Comparison of ENCODE assay signal across 15 cellular contexts in genomic region chrX:148024425-148025148, GRCh38. TPM values are rescaled to one million over a fixed set of nuclear protein-coding genes. Genes with fewer than 3 reads are reported as not detected.
DNase-seq lines count a peak whose midpoint lies in the region; ATAC-seq and FAIRE-seq lines count a peak whose summit lies in the region.
"Had no signal": no experiment of that assay in that cellular context is flagged by ENCODE, and none has a peak within 500 bp of the region (broad histone marks: within the 10 kb centered on the region; RNA-seq: fewer than 3 reads in every experiment).

No MANE protein-coding gene starts in this region.

- no peaks in the 10 kb centered on the region for H3K36me3 ChIP-seq in mesendoderm (ENCODE audit: control insufficient read depth, insufficient read depth, low read length)
- H3K36me3 ChIP-seq: neutrophil had no signal

- no peak overlapping the region for H3K4me2 ChIP-seq in mesendoderm (ENCODE audit: low read length)

- H3K4ac ChIP-seq in mesendoderm (ENCODE audit: low read depth, low read length): no peak overlapping the region

- H3K56ac ChIP-seq in mesendoderm (ENCODE audit: low read length): no peak overlapping the region

- H3K4me1 ChIP-seq in mesendoderm (ENCODE audit: control insufficient read depth, low read depth, low read length): no peaks in the 10 kb centered on the region

- H2BK120ac ChIP-seq in mesendoderm (ENCODE audit: low read depth, low read length): no peak overlapping the region

- H3K9ac ChIP-seq in mesendoderm (ENCODE audit: low read length): no peak overlapping the region

- H2AK5ac ChIP-seq in mesendoderm (ENCODE audit: low read length): no peak overlapping the region

- H3K23ac ChIP-seq in mesendoderm (ENCODE audit: low read length): no peak overlapping the region

- no peaks in the 10 kb centered on the region for H3K79me1 ChIP-seq in mesendoderm (ENCODE audit: low read length)

- no peak overlapping the region for H4K8ac ChIP-seq in mesendoderm (ENCODE audit: low read depth, low read length)

- H3K27ac ChIP-seq in mesendoderm (ENCODE audit: low read depth, low read length): no peak overlapping the region
- H3K27ac ChIP-seq: epithelial cell of prostate, neutrophil had no signal

- FAIRE-seq in colon (lab: Jason Lieb, UNC): peak; percentile 53

- H3K18ac ChIP-seq in mesendoderm (ENCODE audit: low read length): no peak overlapping the region

- no peak overlapping the region for H3K4me3 ChIP-seq in mesendoderm (ENCODE audit: low read length)

- DNase-seq in NCI-H2081 (lab: John Stamatoyannopoulos, UW) (no peak), DMS53 (lab: John Stamatoyannopoulos, UW) (no peak), mesendoderm (no peak)
- DNase-seq in effector CD8-positive, alpha-beta T cell (lab: John Stamatoyannopoulos, UW): no peak
- DNase-seq: GOT3; immature natural killer cell; NCI-H1048; SHP77 treated with DMSO at 0.1 percent for 48 hours; stimulated activated CD4-positive, alpha-beta T cell treated with anti-CD3 and anti-CD28 coated beads, Interleukin-2, amount 100 ng/mL, for 24 hours had no signal

- ATAC-seq in GM18520 (IDR thresholded peaks at IDR 0.05; ENCODE audit: unreplicated experiment) (peak; percentile 80), GM21717 (IDR thresholded peaks at IDR 0.05; ENCODE audit: unreplicated experiment) (peak; percentile 84), HG03354 (IDR thresholded peaks at IDR 0.05; ENCODE audit: poor library complexity, severe bottlenecking, unreplicated experiment) (peak; percentile 90)

- WGBS in mesendoderm (ENCODE audit: extremely low coverage, insufficient coverage, low lambda C conversion rate): no CpG with 5 or more reads among the region's 8 CpGs

- no peak overlapping the region for H4K5ac ChIP-seq in mesendoderm (ENCODE audit: low read length)

- H3K79me2 ChIP-seq in mesendoderm (ENCODE audit: control insufficient read depth, insufficient read depth, low read length): no peaks in the 10 kb centered on the region

- H3K27me3 ChIP-seq in mesendoderm (ENCODE audit: insufficient read depth, low read length, poor library complexity): no peaks in the 10 kb centered on the region
- H3K27me3 ChIP-seq: neutrophil had no signal

- H2BK15ac ChIP-seq in mesendoderm (replicated peaks; ENCODE audit: low read depth): no peak overlapping the region

- H2BK5ac ChIP-seq in mesendoderm (ENCODE audit: low read length): no peak overlapping the region

RNA-seq across cellular contexts. Expression of gene FMR1NB, which starts 43.5 kb away (rescaled TPM):
- polyA plus RNA-seq in mesendoderm (2013, experiment 1 of 2): not detected
- not detected for polyA plus RNA-seq in mesendoderm (2013, experiment 2 of 2)
- polyA plus RNA-seq: immature natural killer cell had no signal
